ENCODE assay signal across 12 cellular contexts in genomic region chr9:135804588-135805421, GRCh38.
DNase-seq lines count a peak whose midpoint lies in the region; ATAC-seq and TF ChIP-seq lines count a peak whose summit lies in the region.
"Had no signal": no experiment of that assay in that cellular context is flagged by ENCODE, and none has a peak within 500 bp of the region (broad histone marks: within the 10 kb centered on the region; RNA-seq: fewer than 3 reads in every experiment).

No MANE protein-coding gene starts in this region.

- no peak for TF ChIP-seq POLR2A in NB4 (IDR thresholded peaks at IDR 0.05; ENCODE audit: extremely low read depth, insufficient read length)

- H3K9me3 ChIP-seq in DND-41 (ENCODE audit: insufficient read depth, low read length, severe bottlenecking): no peaks in the 10 kb centered on the region
- H3K9me3 ChIP-seq in fibroblast of lung (ENCODE audit: control insufficient read depth, insufficient read depth, low read depth, low read length): no peaks in the 10 kb centered on the region
- H3K9me3 ChIP-seq in PC-3 (ENCODE audit: low read length): no peaks in the 10 kb centered on the region
- H3K9me3 ChIP-seq: colonic mucosa, esophagus squamous epithelium had no signal

- no peak overlapping the region for H3K4me3 ChIP-seq in DND-41 (ENCODE audit: low read depth in 1 of 2, low read length in 2 of 2)
- no peak overlapping the region for H3K4me3 ChIP-seq in NB4 (ENCODE audit: low read depth, low read length)
- H3K4me3 ChIP-seq in fibroblast of lung (replicated peaks in 1 of 4; ENCODE audit: control extremely low read depth in 1 of 4, insufficient read depth in 1 of 4, low read depth in 3 of 4, low read length in 4 of 4): no peak overlapping the region
- H3K4me3 ChIP-seq in PC-3 (ENCODE audit: low read length): no peak overlapping the region
- H3K4me3 ChIP-seq: colonic mucosa, esophagus squamous epithelium had no signal

- H3K27ac ChIP-seq in DND-41 (ENCODE audit: low read length) (no peak overlapping the region), fibroblast of lung (ENCODE audit: insufficient read depth, low read length) (no peak overlapping the region), PC-3 (ENCODE audit: low read length) (no peak overlapping the region)
- H3K27ac ChIP-seq: colonic mucosa, esophagus squamous epithelium had no signal

- no peaks in the 10 kb centered on the region for H3K27me3 ChIP-seq in DND-41 (ENCODE audit: insufficient read depth, low read length, poor library complexity)
- no peaks in the 10 kb centered on the region for H3K27me3 ChIP-seq in fibroblast of lung (ENCODE audit: control insufficient read depth, insufficient read depth, low read length)
- H3K27me3 ChIP-seq in PC-3 (ENCODE audit: low read length): no peaks in the 10 kb centered on the region
- H3K27me3 ChIP-seq: colonic mucosa, esophagus squamous epithelium had no signal

- no peaks in the 10 kb centered on the region for H3K9me2 ChIP-seq in PC-3 (replicated peaks; ENCODE audit: low read length)

- no peaks in the 10 kb centered on the region for H3K4me1 Mint-ChIP-seq in progenitor cell of endocrine pancreas (ENCODE audit: low read depth)

- intact Hi-C loops in PC-3 (cut with micrococcal nuclease): no loop called here

- TF ChIP-seq CTCF in DND-41 (IDR thresholded peaks at IDR 0.05; ENCODE audit: borderline replicate concordance, extremely low read depth, low read length, poor library complexity, severe bottlenecking): peak; percentile 13
- TF ChIP-seq CTCF in NB4 (IDR thresholded peaks at IDR 0.05; ENCODE audit: low read depth, low read length): peak; percentile 26
- no peak for TF ChIP-seq CTCF in fibroblast of lung (conservative IDR thresholded peaks at IDR 0.05 in 1 of 2, IDR thresholded peaks at IDR 0.05 in 1 of 2; ENCODE audit: low read depth in 1 of 2, low read length in 2 of 2)
- no peak for TF ChIP-seq CTCF in progenitor cell of endocrine pancreas (IDR thresholded peaks at IDR 0.05; ENCODE audit: unreplicated experiment)
- TF ChIP-seq CTCF in PC-3 (conservative IDR thresholded peaks at IDR 0.05; ENCODE audit: low read depth, low read length): no peak

- POLR2A ChIA-PET in PC-3 (lab: Charles Lee; ENCODE audit: unreplicated experiment): no interaction called here

- H3K9me3 Mint-ChIP-seq in progenitor cell of endocrine pancreas (ENCODE audit: low read depth): no peaks in the 10 kb centered on the region

- H3K4me1 ChIP-seq in DND-41 (ENCODE audit: insufficient read depth, low read length) (no peaks in the 10 kb centered on the region), fibroblast of lung (ENCODE audit: control insufficient read depth, extremely low read depth, insufficient read depth, low read length) (peaks cover 4% of the 10 kb centered on the region), PC-3 (ENCODE audit: insufficient read depth, low read length) (no peaks in the 10 kb centered on the region)
- H3K4me1 ChIP-seq: colonic mucosa, esophagus squamous epithelium had no signal

- BruUV-seq in PC-3 (replicated peaks; lab: Mats Ljungman, UMichigan): no TSS peak

- no peaks in the 10 kb centered on the region for H3K27me3 Mint-ChIP-seq in progenitor cell of endocrine pancreas

- DNase-seq in DND-41 (no peak), NB4 (ENCODE audit: low read depth) (peak; percentile 31), fibroblast of lung (ENCODE audit: low read depth in 2 of 2) (peak; percentile 8 to 50), progenitor cell of endocrine pancreas (ENCODE audit: low spot score, unreplicated experiment) (no peak), PC-3 (no peak), T-helper 9 cell (no peak), NCI-H2227 (lab: John Stamatoyannopoulos, UW; ENCODE audit: unreplicated experiment) (no peak)
- DNase-seq: activated CD4-positive, alpha-beta T cell treated with anti-CD3 and anti-CD28 coated beads, Interleukin-2, amount 50 U/mL, for 48 hours; activated naive CD4-positive, alpha-beta T cell; colonic mucosa; esophagus squamous epithelium; NCI-H2081 had no signal

- CTCF ChIA-PET in PC-3 (lab: Charles Lee): no interaction called here

- no peaks in the 10 kb centered on the region for H3K79me2 ChIP-seq in DND-41 (ENCODE audit: insufficient read depth, low read length)
- H3K79me2 ChIP-seq in fibroblast of lung (ENCODE audit: control insufficient read depth, insufficient read depth, low read length): no peaks in the 10 kb centered on the region
- H3K79me2 ChIP-seq in PC-3 (ENCODE audit: low read length): no peaks in the 10 kb centered on the region

- H4K20me1 ChIP-seq in DND-41 (ENCODE audit: insufficient read depth, low read length) (peaks cover 4% of the 10 kb centered on the region; the same call in 1 of the 2 replicates), fibroblast of lung (ENCODE audit: control insufficient read depth, extremely low read depth, insufficient read depth, low read length) (no peaks in the 10 kb centered on the region), PC-3 (ENCODE audit: low read length) (no peaks in the 10 kb centered on the region)

- H3K4me2 ChIP-seq in DND-41 (ENCODE audit: insufficient read depth, low read length) (no peak overlapping the region), fibroblast of lung (ENCODE audit: extremely low read depth, insufficient read depth, low read length) (no peak overlapping the region), PC-3 (ENCODE audit: low read length) (no peak overlapping the region)

- peaks cover 3% of the 10 kb centered on the region for H3K36me3 ChIP-seq in DND-41 (ENCODE audit: insufficient read depth, low read length)
- no peaks in the 10 kb centered on the region for H3K36me3 ChIP-seq in fibroblast of lung (ENCODE audit: control insufficient read depth, insufficient read depth, low read length)
- no peaks in the 10 kb centered on the region for H3K36me3 ChIP-seq in PC-3 (ENCODE audit: low read depth, low read length)
- H3K36me3 ChIP-seq: colonic mucosa had no signal

- H2AFZ ChIP-seq in DND-41 (ENCODE audit: low read depth, low read length) (no peak overlapping the region), fibroblast of lung (ENCODE audit: low read length) (no peak overlapping the region), PC-3 (ENCODE audit: low read length) (no peak overlapping the region)

- H3K36me3 Mint-ChIP-seq in progenitor cell of endocrine pancreas (ENCODE audit: insufficient read depth): peaks cover 6% of the 10 kb centered on the region

- H3K27ac Mint-ChIP-seq in progenitor cell of endocrine pancreas: peak overlapping the region; percentile 74

- H3K4me3 Mint-ChIP-seq in progenitor cell of endocrine pancreas (ENCODE audit: low read depth): no peak overlapping the region

- no peak overlapping the region for H3K9ac ChIP-seq in DND-41 (ENCODE audit: low read depth, low read length)
- H3K9ac ChIP-seq in fibroblast of lung (ENCODE audit: insufficient read depth, low read length): no peak overlapping the region
- no peak overlapping the region for H3K9ac ChIP-seq in PC-3 (ENCODE audit: low read length)

- ATAC-seq in DND-41 (ENCODE audit: insufficient read depth, low read depth) (no peak), PC-3 (no peak)

- no peaks in the 10 kb centered on the region for H3F3A ChIP-seq in PC-3 (ENCODE audit: low read length, unreplicated experiment)

Comparison
In these comparisons a context has a peak if more than half of its experiments do, and no peak if none do; other contexts are left out.
1. DNase-seq: peak in NB4 (single experiment) and fibroblast of lung (2 of 2); none in DND-41 (single experiment), progenitor cell of endocrine pancreas (single experiment), PC-3 (single experiment), T-helper 9 cell (single experiment) and NCI-H2227 (single experiment).
2. CTCF ChIP-seq: peak in DND-41 (single experiment) and NB4 (single experiment); none in fibroblast of lung (0 of 2), progenitor cell of endocrine pancreas (single experiment) and PC-3 (single experiment).